12 cellular contexts compared by ENCODE assay signal in genomic region chr9:104860280-104860679, GRCh38.
DNase-seq lines count a peak whose midpoint lies in the region; ATAC-seq and TF ChIP-seq lines count a peak whose summit lies in the region.
"Had no signal": no experiment of that assay in that cellular context is flagged by ENCODE, and none has a peak within 500 bp of the region (broad histone marks: within the 10 kb centered on the region; RNA-seq: fewer than 3 reads in every experiment).

No MANE protein-coding gene starts in this region.

- TF ChIP-seq CTCF in GM12864 (IDR thresholded peaks at IDR 0.05; ENCODE audit: low read depth, low read length, missing control alignments) (no peak), HL-60 (IDR thresholded peaks at IDR 0.05; ENCODE audit: insufficient read depth, low read length) (no peak), activated B cell treated with CpG ODN at 0.5 μM for 24 hours (IDR thresholded peaks at IDR 0.05) (no peak), prostate gland (IDR thresholded peaks at IDR 0.05) (no peak)

- H3K27me3 Mint-ChIP-seq in activated B cell treated with CpG ODN at 0.5 μM for 24 hours = no peaks in the 10 kb centered on the region

- ATAC-seq in activated B cell treated with CpG ODN at 0.5 μM for 24 hours (ENCODE audit: low read depth) = peak; percentile 74
- peak; percentile 40 for ATAC-seq in sciatic nerve
- no peak for ATAC-seq in HG03280 (IDR thresholded peaks at IDR 0.05; ENCODE audit: unreplicated experiment)

- H3K27me3 ChIP-seq in HL-60 (ENCODE audit: insufficient read depth, poor library complexity, severe bottlenecking) (no peaks in the 10 kb centered on the region), prostate gland (replicated peaks; ENCODE audit: insufficient read depth) (no peaks in the 10 kb centered on the region)
- H3K27me3 ChIP-seq: breast epithelium, esophagus squamous epithelium, tibial artery had no signal

- H3K4me1 Mint-ChIP-seq in activated B cell treated with CpG ODN at 0.5 μM for 24 hours = peaks cover 41% of the 10 kb centered on the region

- no peak for TF ChIP-seq POLR2A in prostate gland (IDR thresholded peaks at IDR 0.05)

- peaks cover 41% of the 10 kb centered on the region for H3K36me3 Mint-ChIP-seq in activated B cell treated with CpG ODN at 0.5 μM for 24 hours (ENCODE audit: low read depth)

- no peaks in the 10 kb centered on the region for H3K9me3 Mint-ChIP-seq in activated B cell treated with CpG ODN at 0.5 μM for 24 hours

- intact Hi-C loops in activated B cell treated with CpG ODN at 0.5 μM for 24 hours (cut with micrococcal nuclease) = loop anchor here (1.0 to 10.0 kb wide), 5 partner anchors 68 to 835 kb away; partner anchors contain the start of genes ABCA1, NIPSNAP3A, SLC44A1 and TMEM38B
- intact Hi-C loops in sciatic nerve (cut with DNase I) = loop anchor here (5.0 to 10.0 kb wide), 2 partner anchors 62 to 555 kb away; no protein-coding TSS in a partner anchor
- intact Hi-C loops in prostate gland (cut with DNase I) = loop anchor here (5.0 to 10.0 kb wide), 2 partner anchors 205 to 297 kb away; no protein-coding TSS in a partner anchor

- WGBS in prostate gland = 44% methylated on average over 2 of the region's 2 CpGs

- no peaks in the 10 kb centered on the region for H3K4me1 ChIP-seq in prostate gland (replicated peaks)

- H3K9me3 ChIP-seq in prostate gland = no peaks in the 10 kb centered on the region
- H3K9me3 ChIP-seq: breast epithelium, esophagus squamous epithelium, tibial artery had no signal

- CTCF ChIA-PET in activated B cell treated with CpG ODN at 0.5 μM for 24 hours (lab: Charles Lee) = interaction anchor here (0.8 to 6.0 kb wide), 9 partner anchors 60 to 553 kb away, joined by 3 to 63 read pairs (median 4); partner anchors contain the start of gene SLC44A1

- POLR2A ChIA-PET in activated B cell treated with CpG ODN at 0.5 μM for 24 hours (lab: Charles Lee) = interaction anchor here (0.6 to 1.1 kb wide), 2 partner anchors 9 to 70 kb away, joined by 3 read pairs; no protein-coding TSS in a partner anchor

- H3K4me3 Mint-ChIP-seq in activated B cell treated with CpG ODN at 0.5 μM for 24 hours = no peak overlapping the region

- H3K36me3 ChIP-seq in prostate gland = no peaks in the 10 kb centered on the region
- H3K36me3 ChIP-seq: breast epithelium had no signal

- H3K27ac ChIP-seq in HL-60 (replicated peaks) (peak overlapping the region; percentile 61), prostate gland (no peak overlapping the region)
- H3K27ac ChIP-seq: RWPE1 had no signal

- DNase-seq in GM12864 (ENCODE audit: low read depth) = peak; percentile 33
- peak; percentile 60 to 65 for DNase-seq in HL-60 (ENCODE audit: low read depth in 1 of 2, low spot score in 1 of 2)
- no peak for DNase-seq in activated B cell treated with CpG ODN at 0.5 μM for 24 hours
- no peak for DNase-seq in sciatic nerve (ENCODE audit: low spot score)
- DNase-seq in kidney tubule cell (ENCODE audit: low spot score) = no peak
- DNase-seq in prostate gland (ENCODE audit: low spot score) = no peak
- DNase-seq in cerebellar nuclear complex (lab: John Stamatoyannopoulos, UW) = no peak
- DNase-seq: esophagus squamous epithelium, tibial artery had no signal

- no peak overlapping the region for H3K4me3 ChIP-seq in GM12864 (ENCODE audit: low read depth, low read length)
- H3K4me3 ChIP-seq in HL-60 (replicated peaks; ENCODE audit: insufficient read depth, low read length) = no peak overlapping the region
- no peak overlapping the region for H3K4me3 ChIP-seq in prostate gland
- H3K4me3 ChIP-seq: breast epithelium, esophagus squamous epithelium, tibial artery had no signal

- H3K27ac Mint-ChIP-seq in activated B cell treated with CpG ODN at 0.5 μM for 24 hours = peak overlapping the region; percentile 59

Comparison
In these comparisons a context has a peak if more than half of its experiments do, and no peak if none do; other contexts are left out.
1. DNase-seq: peak in GM12864 (single experiment) and HL-60 (2 of 2); none in activated B cell treated with CpG ODN at 0.5 μM for 24 hours (single experiment), sciatic nerve (single experiment), kidney tubule cell (single experiment), prostate gland (single experiment) and cerebellar nuclear complex (0 of 2).